9 cellular contexts compared by ENCODE assay signal in genomic region chr17:65047939-65048338, GRCh38. TPM values are rescaled to one million over a fixed set of nuclear protein-coding genes. Genes with fewer than 3 reads are reported as not detected.
DNase-seq lines count a peak whose midpoint lies in the region; ATAC-seq and TF ChIP-seq lines count a peak whose summit lies in the region.
"Had no signal": no experiment of that assay in that cellular context is flagged by ENCODE, and none has a peak within 500 bp of the region (broad histone marks: within the 10 kb centered on the region; RNA-seq: fewer than 3 reads in every experiment).

No MANE protein-coding gene starts in this region.

- no peaks in the 10 kb centered on the region for H3K9me2 ChIP-seq in DOHH2 (replicated peaks; ENCODE audit: control insufficient read depth, low read length)

- H3K36me3 ChIP-seq in DOHH2 (ENCODE audit: control insufficient read depth, low read length) (peaks cover 98% of the 10 kb centered on the region), OCI-LY3 (replicated peaks; ENCODE audit: low read depth, low read length) (peaks cover 66% of the 10 kb centered on the region)

- ATAC-seq in GM18867 (IDR thresholded peaks at IDR 0.05; ENCODE audit: unreplicated experiment) (no peak), SK-N-SH treated with all-trans-retinoic acid at 6 μM for 48 hours (no peak)

- H3K4me2 ChIP-seq in DOHH2 (ENCODE audit: low read length) (peak overlapping the region; percentile 78), OCI-LY3 (ENCODE audit: low read length) (peak overlapping the region; percentile 79)

- H3K27ac ChIP-seq in DOHH2 (ENCODE audit: low read depth, low read length) (peak overlapping the region; percentile 59), OCI-LY3 (ENCODE audit: low read length) (peak overlapping the region; percentile 72; the same call in 1 of the 2 replicates)

- peak overlapping the region; percentile 33 for H3K4me3 ChIP-seq in DOHH2 (ENCODE audit: low read length)
- H3K4me3 ChIP-seq in OCI-LY3 (ENCODE audit: low read length), result no peak overlapping the region
- H3K4me3 ChIP-seq in fibroblast of villous mesenchyme (ENCODE audit: low read depth, low read length), result no peak overlapping the region
- no peak overlapping the region for H3K4me3 ChIP-seq in foreskin fibroblast (ENCODE audit: low read depth in 1 of 2, low read length in 2 of 2)

- H3K9ac ChIP-seq in OCI-LY3 (ENCODE audit: low read length), result no peak overlapping the region

- H3F3A ChIP-seq in DOHH2 (ENCODE audit: control insufficient read depth, insufficient read depth), result peaks cover 79% of the 10 kb centered on the region

- DNase-seq in fibroblast of villous mesenchyme (ENCODE audit: low read depth) (peak; percentile 81), pons (ENCODE audit: low spot score) (peak; percentile 75), foreskin fibroblast (no peak), NCI-H1105 (lab: John Stamatoyannopoulos, UW) (no peak)
- DNase-seq: DMS79 treated with DMSO at 0.1 percent for 48 hours had no signal

- H3K4me1 ChIP-seq in DOHH2 (ENCODE audit: control insufficient read depth, low read length), result peaks cover 99% of the 10 kb centered on the region
- peaks cover 38% of the 10 kb centered on the region for H3K4me1 ChIP-seq in OCI-LY3 (ENCODE audit: low read length)

- peaks cover 15% of the 10 kb centered on the region; the same call in 1 of the 2 replicates for H4K20me1 ChIP-seq in DOHH2 (ENCODE audit: control insufficient read depth, insufficient read depth, low read depth, low read length)
- H4K20me1 ChIP-seq in OCI-LY3 (ENCODE audit: insufficient read depth, low read length), result peaks cover 25% of the 10 kb centered on the region

- H3K79me2 ChIP-seq in DOHH2 (ENCODE audit: control insufficient read depth, low read length) (peaks cover 100% of the 10 kb centered on the region), OCI-LY3 (ENCODE audit: low read length) (peaks cover 97% of the 10 kb centered on the region)

- H2AFZ ChIP-seq in OCI-LY3 (ENCODE audit: low read depth, low read length), result no peak overlapping the region

- H3K9me3 ChIP-seq in DOHH2 (ENCODE audit: control insufficient read depth, insufficient read depth, low read length) (no peaks in the 10 kb centered on the region), OCI-LY3 (ENCODE audit: insufficient read depth, low read length) (no peaks in the 10 kb centered on the region)

- no peaks in the 10 kb centered on the region for H3K27me3 ChIP-seq in DOHH2 (ENCODE audit: control insufficient read depth, low read length)
- no peaks in the 10 kb centered on the region for H3K27me3 ChIP-seq in OCI-LY3 (ENCODE audit: low read depth, low read length)

- no peak for TF ChIP-seq CTCF in DOHH2 (IDR thresholded peaks at IDR 0.05; ENCODE audit: low read depth, low read length, poor library complexity, severe bottlenecking)
- no peak for TF ChIP-seq CTCF in OCI-LY3 (IDR thresholded peaks at IDR 0.05; ENCODE audit: low read depth, low read length)
- TF ChIP-seq CTCF in fibroblast of villous mesenchyme (IDR thresholded peaks at IDR 0.05; ENCODE audit: insufficient read depth, low read depth, low read length), result no peak
- no peak for TF ChIP-seq CTCF in foreskin fibroblast (IDR thresholded peaks at IDR 0.05; ENCODE audit: low read depth, low read length)

TF ChIP-seq in SK-N-SH treated with all-trans-retinoic acid at 6 μM for 48 hours, 23 proteins besides CTCF, POLR2A, EP300 and RAD21:
- TF ChIP-seq ZNF70 (CRISPR knock-in tag; IDR thresholded peaks at IDR 0.05), result no peak
- TF ChIP-seq, protein P1, sequence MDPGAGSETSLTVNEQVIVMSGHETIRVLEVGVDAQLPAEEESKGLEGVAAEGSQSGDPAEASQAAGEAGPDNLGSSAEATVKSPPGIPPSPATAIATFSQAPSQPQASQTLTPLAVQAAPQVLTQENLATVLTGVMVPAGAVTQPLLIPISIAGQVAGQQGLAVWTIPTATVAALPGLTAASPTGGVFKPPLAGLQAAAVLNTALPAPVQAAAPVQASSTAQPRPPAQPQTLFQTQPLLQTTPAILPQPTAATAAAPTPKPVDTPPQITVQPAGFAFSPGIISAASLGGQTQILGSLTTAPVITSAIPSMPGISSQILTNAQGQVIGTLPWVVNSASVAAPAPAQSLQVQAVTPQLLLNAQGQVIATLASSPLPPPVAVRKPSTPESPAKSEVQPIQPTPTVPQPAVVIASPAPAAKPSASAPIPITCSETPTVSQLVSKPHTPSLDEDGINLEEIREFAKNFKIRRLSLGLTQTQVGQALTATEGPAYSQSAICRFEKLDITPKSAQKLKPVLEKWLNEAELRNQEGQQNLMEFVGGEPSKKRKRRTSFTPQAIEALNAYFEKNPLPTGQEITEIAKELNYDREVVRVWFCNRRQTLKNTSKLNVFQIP (CRISPR knock-in tag; IDR thresholded peaks at IDR 0.05; ENCODE audit: borderline replicate concordance, low read depth), result no peak
- no peak for TF ChIP-seq BACH2 (CRISPR knock-in tag; IDR thresholded peaks at IDR 0.05; ENCODE audit: borderline replicate concordance)
- TF ChIP-seq OSR1 (CRISPR knock-in tag; IDR thresholded peaks at IDR 0.05), result no peak
- TF ChIP-seq ZFP30 (CRISPR knock-in tag; IDR thresholded peaks at IDR 0.05), result no peak
- TF ChIP-seq, protein P2, sequence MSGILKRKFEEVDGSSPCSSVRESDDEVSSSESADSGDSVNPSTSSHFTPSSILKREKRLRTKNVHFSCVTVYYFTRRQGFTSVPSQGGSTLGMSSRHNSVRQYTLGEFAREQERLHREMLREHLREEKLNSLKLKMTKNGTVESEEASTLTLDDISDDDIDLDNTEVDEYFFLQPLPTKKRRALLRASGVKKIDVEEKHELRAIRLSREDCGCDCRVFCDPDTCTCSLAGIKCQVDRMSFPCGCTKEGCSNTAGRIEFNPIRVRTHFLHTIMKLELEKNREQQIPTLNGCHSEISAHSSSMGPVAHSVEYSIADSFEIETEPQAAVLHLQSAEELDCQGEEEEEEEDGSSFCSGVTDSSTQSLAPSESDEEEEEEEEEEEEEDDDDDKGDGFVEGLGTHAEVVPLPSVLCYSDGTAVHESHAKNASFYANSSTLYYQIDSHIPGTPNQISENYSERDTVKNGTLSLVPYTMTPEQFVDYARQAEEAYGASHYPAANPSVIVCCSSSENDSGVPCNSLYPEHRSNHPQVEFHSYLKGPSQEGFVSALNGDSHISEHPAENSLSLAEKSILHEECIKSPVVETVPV (CRISPR knock-in tag; IDR thresholded peaks at IDR 0.05), result no peak
- TF ChIP-seq ZNF565 (CRISPR knock-in tag; conservative IDR thresholded peaks at IDR 0.05; ENCODE audit: low read depth), result no peak

RNA-seq across cellular contexts. Expression of gene GNA13, which starts 8.6 kb away (rescaled TPM):
- 62.5 and 82.5 TPM in 2 replicates for total RNA-seq in fibroblast of villous mesenchyme

Comparison
In these comparisons a context has a peak if more than half of its experiments do, and no peak if none do; other contexts are left out.
1. DNase-seq: peak in fibroblast of villous mesenchyme (single experiment) and pons (single experiment); none in foreskin fibroblast (0 of 2) and NCI-H1105 (single experiment).